ENCODE assay signal across 13 cellular contexts in the genomic region with DNA sequence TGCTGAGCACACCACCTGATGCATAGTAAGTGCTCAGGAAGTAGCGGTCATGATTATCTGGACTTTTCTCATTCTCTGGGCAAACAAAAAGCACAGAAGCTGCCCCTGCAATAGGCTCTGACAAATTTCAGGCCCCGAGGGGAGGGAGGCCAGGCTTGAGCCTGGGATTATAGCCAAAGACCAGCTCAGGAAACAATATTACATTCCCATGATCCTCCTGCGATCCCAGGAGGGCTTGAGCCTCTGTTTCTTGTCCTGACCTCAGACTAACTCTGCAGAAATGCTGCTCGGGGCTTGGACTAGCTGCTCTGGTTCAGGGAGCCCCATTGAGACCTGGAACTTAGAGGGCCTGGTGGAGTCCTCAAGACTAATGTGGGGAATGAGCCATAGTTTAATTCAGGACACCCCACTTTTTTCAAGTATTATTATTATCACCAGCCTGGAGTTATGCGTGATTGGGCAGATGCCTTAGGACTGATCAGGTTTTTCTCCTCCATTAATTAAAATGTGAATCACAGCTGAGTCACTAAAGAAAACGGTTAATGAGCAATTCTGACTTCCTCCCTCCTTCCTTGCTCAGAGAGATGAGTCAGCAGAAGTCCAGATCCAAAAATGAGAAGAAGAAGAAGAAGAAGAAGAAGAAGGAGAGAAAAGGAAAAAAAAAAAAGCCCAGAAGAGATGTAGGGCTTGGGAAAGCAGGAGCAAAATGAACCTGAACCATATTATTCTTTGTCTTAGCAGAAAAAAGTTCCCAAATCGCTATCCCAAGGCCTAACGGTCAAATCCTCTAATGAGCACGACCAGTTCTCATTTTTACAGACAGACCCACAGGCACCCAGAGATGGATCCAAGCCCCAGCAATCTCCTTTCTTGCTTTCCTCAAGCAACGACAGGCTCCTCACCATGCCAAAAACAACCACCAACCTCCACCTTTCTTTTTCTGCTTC.
DNase-seq lines count a peak whose midpoint lies in the region; TF ChIP-seq lines count a peak whose summit lies in the region.
"Had no signal": no experiment of that assay in that cellular context is flagged by ENCODE, and none has a peak within 500 bp of the region (broad histone marks: within the 10 kb centered on the region; RNA-seq: fewer than 3 reads in every experiment).

No MANE protein-coding gene starts in this region.

- no peak overlapping the region for H3K18ac ChIP-seq in neuronal stem cell (ENCODE audit: low read length)

- H3K4me1 ChIP-seq in neuronal stem cell (ENCODE audit: control insufficient read depth in 2 of 2, insufficient read depth in 1 of 2, low read depth in 1 of 2, low read length in 2 of 2), result peaks cover 0 to 4% of the 10 kb centered on the region in 2 donors
- H3K4me1 ChIP-seq: thyroid gland had no signal

- no peaks in the 10 kb centered on the region for H3K36me3 Mint-ChIP-seq in immature natural killer cell
- H3K36me3 Mint-ChIP-seq: activated naive CD8-positive, alpha-beta T cell had no signal

- no peaks in the 10 kb centered on the region for H3K79me1 ChIP-seq in neuronal stem cell (ENCODE audit: low read depth, low read length)

- H3K9me3 ChIP-seq in neuronal stem cell (replicated peaks in 1 of 2; ENCODE audit: control insufficient read depth in 2 of 2, insufficient read depth in 1 of 2, low read depth in 1 of 2, low read length in 2 of 2), result no peaks in the 10 kb centered on the region
- H3K9me3 ChIP-seq: thyroid gland had no signal

- H3K9me3 Mint-ChIP-seq in immature natural killer cell, result peaks cover 0 to 13% (median 1%) of the 10 kb centered on the region in 6 donors

- H2AK5ac ChIP-seq in neuronal stem cell (ENCODE audit: low read depth, low read length), result no peak overlapping the region

- H2BK120ac ChIP-seq in neuronal stem cell (ENCODE audit: low read depth, low read length), result no peak overlapping the region

- no peak overlapping the region for H3K4me3 ChIP-seq in neuronal stem cell (ENCODE audit: low read length in 2 of 2)
- H3K4me3 ChIP-seq: thyroid gland had no signal

- no peak overlapping the region for H2BK15ac ChIP-seq in neuronal stem cell (ENCODE audit: low read length)

- H3K4me3 Mint-ChIP-seq in immature natural killer cell, result no peak overlapping the region
- H3K4me3 Mint-ChIP-seq: activated naive CD8-positive, alpha-beta T cell had no signal

- peaks cover 0 to 2% of the 10 kb centered on the region in 2 donors for H3K4me1 Mint-ChIP-seq in immature natural killer cell

- no peak overlapping the region for H3K27ac Mint-ChIP-seq in immature natural killer cell
- H3K27ac Mint-ChIP-seq: activated naive CD8-positive, alpha-beta T cell had no signal

- peaks cover 6 to 13% (median 11%) of the 10 kb centered on the region in 3 donors for H3K27me3 Mint-ChIP-seq in immature natural killer cell (ENCODE audit: low read depth in 3 of 3)

- no peak overlapping the region for H3K4me2 ChIP-seq in neuronal stem cell (ENCODE audit: insufficient read depth, low read length, poor library complexity, severe bottlenecking)

- H4K8ac ChIP-seq in neuronal stem cell (ENCODE audit: low read depth, low read length), result no peak overlapping the region

- peak; percentile 92 for DNase-seq in EH (ENCODE audit: low read depth)
- DNase-seq in NCI-H226, result peak; percentile 91
- DNase-seq in dedifferentiated amniotic fluid mesenchymal stem cell (ENCODE audit: extremely low spot score), result peak; percentile 70
- DNase-seq in neuronal stem cell (ENCODE audit: low spot score), result no peak
- DNase-seq in activated effector memory CD4-positive, alpha-beta T cell treated with anti-CD3 and anti-CD28 coated beads, Interleukin-2, amount 50 U/mL, for 16 hours, result no peak
- no peak for DNase-seq in AML-193 (lab: John Stamatoyannopoulos, UW)
- no peak for DNase-seq in immature natural killer cell
- no peak for DNase-seq in GM20000 (ENCODE audit: low spot score)
- DNase-seq: Karpas-422; stimulated activated CD4-positive, alpha-beta T cell treated with anti-CD3 and anti-CD28 coated beads, Interleukin-12 subunit alpha, Interleukin-12 subunit beta, amount 100 ng/mL, for 4 hours; T-helper 2 cell; thyroid gland had no signal

- H3K14ac ChIP-seq in neuronal stem cell (ENCODE audit: low read length), result no peak overlapping the region

- peak overlapping the region; percentile 3 for H3K27ac ChIP-seq in neuronal stem cell (replicated peaks; ENCODE audit: low read length)
- H3K27ac ChIP-seq: thyroid gland had no signal

- TF ChIP-seq CTCF in GM20000 (IDR thresholded peaks at IDR 0.05; ENCODE audit: extremely low read depth, missing control alignments), result no peak

- H3K36me3 ChIP-seq in neuronal stem cell (replicated peaks in 1 of 2; ENCODE audit: control insufficient read depth in 2 of 2, insufficient read depth in 2 of 2, low read length in 2 of 2), result no peaks in the 10 kb centered on the region
- H3K36me3 ChIP-seq: thyroid gland had no signal

- H4K91ac ChIP-seq in neuronal stem cell (ENCODE audit: low read depth, low read length, poor library complexity), result no peak overlapping the region

- H3K27me3 ChIP-seq in neuronal stem cell (ENCODE audit: control insufficient read depth in 3 of 3, insufficient read depth in 3 of 3, low read depth in 1 of 3, low read length in 3 of 3), result peaks cover 0 to 2% (median 0%) of the 10 kb centered on the region in 3 experiments
- H3K27me3 ChIP-seq: thyroid gland had no signal

- no peak overlapping the region for H3K9ac ChIP-seq in neuronal stem cell (ENCODE audit: low read depth, low read length, poor library complexity)

- H3K4ac ChIP-seq in neuronal stem cell (ENCODE audit: low read length), result no peak overlapping the region

- no peak overlapping the region for H2AFZ ChIP-seq in neuronal stem cell (ENCODE audit: low read length)

- WGBS in neuronal stem cell (ENCODE audit: extremely low coverage in 2 of 2, insufficient read length in 2 of 2, insufficient replicate concordance in 1 of 2), 2 donors, result no CpG with 5 or more reads among the region's 10 CpGs

- no peak overlapping the region for H2BK12ac ChIP-seq in neuronal stem cell (ENCODE audit: low read length)

- no peak overlapping the region for H2BK5ac ChIP-seq in neuronal stem cell (ENCODE audit: low read length)

- H3K23ac ChIP-seq in neuronal stem cell (ENCODE audit: low read depth, low read length, poor library complexity), result no peak overlapping the region

Comparison
In these comparisons a context has a peak if more than half of its experiments do, and no peak if none do; other contexts are left out.
1. DNase-seq: peak in EH (single experiment), NCI-H226 (single experiment) and dedifferentiated amniotic fluid mesenchymal stem cell (single experiment); none in neuronal stem cell (single experiment), activated effector memory CD4-positive, alpha-beta T cell treated with anti-CD3 and anti-CD28 coated beads, Interleukin-2, amount 50 U/mL, for 16 hours (single experiment), AML-193 (0 of 2), immature natural killer cell (0 of 3) and GM20000 (single experiment).